Comparison of ENCODE assay signal across 10 cellular contexts in genomic region chr1:226764533-226764932, GRCh38. TPM values are rescaled to one million over a fixed set of nuclear protein-coding genes. Genes with fewer than 3 reads are reported as not detected.
A peak's percentile ranks its signal among the peaks of the same experiment; 100 is the strongest.
DNase-seq lines count a peak whose midpoint lies in the region; ATAC-seq lines count a peak whose summit lies in the region.
"Had no signal": no experiment of that assay in that cellular context is flagged by ENCODE, and none has a peak within 500 bp of the region (broad histone marks: within the 10 kb centered on the region; RNA-seq: fewer than 3 reads in every experiment).

No MANE protein-coding gene starts in this region.

- no peaks in the 10 kb centered on the region for H4K20me1 ChIP-seq in BLaER1 treated with 17β-estradiol and CSF1 and Interleukin-3, amounts not matched to agents 10 nM and 100 nM

- H3K4me3 Mint-ChIP-seq in T-helper 17 cell: no peak overlapping the region

- no peaks in the 10 kb centered on the region for H3K27me3 ChIP-seq in BLaER1 treated with 17β-estradiol and CSF1 and Interleukin-3, amounts not matched to agents 10 nM and 100 nM

- H3K27ac Mint-ChIP-seq in T-helper 17 cell: no peak overlapping the region

- ATAC-seq in GM18867 (IDR thresholded peaks at IDR 0.05; ENCODE audit: unreplicated experiment) (peak; percentile 89), HG02759 (IDR thresholded peaks at IDR 0.05; ENCODE audit: unreplicated experiment) (peak; percentile 92), T-helper 17 cell (no peak)

- H3K36me3 Mint-ChIP-seq in T-helper 17 cell (ENCODE audit: low read depth): peaks cover 4% of the 10 kb centered on the region

- H3K36me3 ChIP-seq in BLaER1 treated with 17β-estradiol and CSF1 and Interleukin-3, amounts not matched to agents 10 nM and 100 nM: no peaks in the 10 kb centered on the region
- H3K36me3 ChIP-seq in KOPT-K1 (ENCODE audit: insufficient read depth, low read length): no peaks in the 10 kb centered on the region

- peaks cover 0 to 11% (median 8%) of the 10 kb centered on the region in 10 experiments; a peak in 9 of 20 replicates for H3K4me1 ChIP-seq in BLaER1 treated with 17β-estradiol and CSF1 and Interleukin-3, amounts not matched to agents 10 nM and 100 nM

- H3K4me3 ChIP-seq in BLaER1 treated with 17β-estradiol and CSF1 and Interleukin-3, amounts not matched to agents 10 nM and 100 nM: no peak overlapping the region

- DNase-seq in T-helper 17 cell (no peak), GM03348 (ENCODE audit: low spot score) (no peak), NCI-H1436 (lab: John Stamatoyannopoulos, UW) (no peak), SIG-M5 treated with dmso at 0.1 percent for 504 hours (lab: John Stamatoyannopoulos, UW; ENCODE audit: unreplicated experiment) (no peak)
- DNase-seq: activated gamma-delta T cell treated with Interleukin-2 at 50 U/mL for 16 hours had no signal

- H3K27me3 Mint-ChIP-seq in T-helper 17 cell: peaks cover 6% of the 10 kb centered on the region

- peaks cover 12% of the 10 kb centered on the region for H3K4me1 Mint-ChIP-seq in T-helper 17 cell

- no peak overlapping the region for H3K9ac ChIP-seq in BLaER1 treated with 17β-estradiol and CSF1 and Interleukin-3, amounts not matched to agents 10 nM and 100 nM

- no peaks in the 10 kb centered on the region for H3K9me3 ChIP-seq in BLaER1 treated with 17β-estradiol and CSF1 and Interleukin-3, amounts not matched to agents 10 nM and 100 nM (replicated peaks in 1 of 11)
- H3K9me3 ChIP-seq in KOPT-K1 (ENCODE audit: insufficient read depth, low read length, poor library complexity, severe bottlenecking) (no peaks in the 10 kb centered on the region), T-helper 17 cell (ENCODE audit: control insufficient read depth, low read length, poor library complexity, severe bottlenecking) (no peaks in the 10 kb centered on the region)

- H3K27ac ChIP-seq in BLaER1 treated with 17β-estradiol and CSF1 and Interleukin-3, amounts not matched to agents 10 nM and 100 nM: no peak overlapping the region
- H3K27ac ChIP-seq in KOPT-K1 (ENCODE audit: low read depth, low read length, poor library complexity, severe bottlenecking): peak overlapping the region; percentile 49
- H3K27ac ChIP-seq: C4-2B had no signal

- H3K4me2 ChIP-seq in BLaER1 treated with 17β-estradiol and CSF1 and Interleukin-3, amounts not matched to agents 10 nM and 100 nM: peak overlapping the region in 8 of 11 experiments; percentile 1 to 52 (median 11); a peak in 11 of 22 replicates

RNA-seq across cellular contexts. Expression of gene ITPKB, which starts 25.5 kb away (rescaled TPM):
- 100 to 1,000 TPM; 128 to 166 TPM for total RNA-seq in T-helper 17 cell
